ENCODE assay signal across 1 cellular context in genomic region chr4:123809864-123810263, GRCh38.
A peak's percentile ranks its signal among the peaks of the same experiment; 100 is the strongest.
TF ChIP-seq lines count a peak whose summit lies in the region.

No MANE protein-coding gene starts in this region.

TF ChIP-seq in HepG2, 621 proteins besides CTCF, POLR2A, EP300 and RAD21 (continued from another document):
- TF ChIP-seq PPARG (CRISPR knock-in tag; conservative IDR thresholded peaks at IDR 0.05), result peak; percentile 55; the same call in 1 of the 2 replicates
TF ChIP-seq in HepG2: peak in this region for 4.
